In the genomic region with DNA sequence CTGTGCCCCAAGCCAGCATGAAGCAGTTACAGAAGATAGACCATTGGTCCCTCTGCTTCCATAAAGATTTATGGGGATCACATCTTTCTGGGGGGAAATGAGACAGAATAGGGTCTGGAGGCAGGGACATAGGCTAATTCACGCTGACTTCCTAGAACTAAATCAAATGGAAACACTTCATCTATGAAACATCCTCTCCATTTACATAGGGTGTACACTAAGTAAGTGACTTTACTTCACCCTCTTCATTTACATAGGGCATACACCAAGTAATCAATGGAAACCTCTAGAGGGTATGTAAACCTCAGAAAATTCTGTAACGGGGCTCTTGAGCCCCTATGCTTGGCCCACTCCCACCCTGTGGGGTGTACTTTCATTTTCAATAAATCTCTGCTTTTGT, we compare ENCODE assay signal across 20 cellular contexts.
"Had no signal": no experiment of that assay in that cellular context is flagged by ENCODE, and none has a peak within 500 bp of the region (broad histone marks: within the 10 kb centered on the region; RNA-seq: fewer than 3 reads in every experiment).

No MANE protein-coding gene starts in this region.

- H3K4me3 ChIP-seq: gastrocnemius medialis, heart left ventricle, left lung, neural progenitor cell, SK-N-MC, suprapubic skin had no signal

- H3K4me3 Mint-ChIP-seq: dendritic cell treated with granulocyte-macrophage colony-stimulating factor and Interleukin-4, amounts not matched to agents 40 ng/mL and 50 ng/mL, for 4 days; neural progenitor cell had no signal

- H3K36me3 ChIP-seq: gastrocnemius medialis, heart left ventricle, left lung, neural progenitor cell, suprapubic skin had no signal

- H3K4me1 ChIP-seq: neural progenitor cell had no signal

- H3K9me3 ChIP-seq: gastrocnemius medialis, suprapubic skin had no signal

- H3K27me3 ChIP-seq: gastrocnemius medialis, heart left ventricle, left lung, neural progenitor cell, suprapubic skin had no signal

- ATAC-seq: esophagus mucosa, gastrocnemius medialis, heart left ventricle, left lung had no signal

- H3K27ac Mint-ChIP-seq: dendritic cell treated with granulocyte-macrophage colony-stimulating factor and Interleukin-4, amounts not matched to agents 40 ng/mL and 50 ng/mL, for 4 days; neural progenitor cell; progenitor cell of endocrine pancreas had no signal

- H3K27me3 Mint-ChIP-seq: dendritic cell treated with granulocyte-macrophage colony-stimulating factor and Interleukin-4, amounts not matched to agents 40 ng/mL and 50 ng/mL, for 4 days; progenitor cell of endocrine pancreas had no signal

- H3K27ac ChIP-seq: gastrocnemius medialis, heart left ventricle, left lung, neural progenitor cell, SK-N-MC, suprapubic skin had no signal

- H3K4me1 Mint-ChIP-seq: neural progenitor cell had no signal

- DNase-seq: activated CD4-positive, alpha-beta T cell treated with anti-CD3 and anti-CD28 coated beads, Interleukin-2, amount 50 U/mL, for 48 hours; activated CD4-positive, CD25-positive, alpha-beta regulatory T cell; activated naive CD4-positive, alpha-beta T cell; amniotic stem cell; effector CD8-positive, alpha-beta T cell; gastrocnemius medialis; heart left ventricle; left lung; mammary epithelial cell; midbrain; stimulated activated CD8-positive, alpha-beta memory T cell treated with anti-CD3 and anti-CD28 coated beads, Interleukin-4, amount 100 ng/mL, for 48 hours; stimulated activated naive CD4-positive, alpha-beta T cell treated with Interleukin-2 at 50 U/mL for 16 hours; T1000; trophoblast cell had no signal
